In the genomic region with DNA sequence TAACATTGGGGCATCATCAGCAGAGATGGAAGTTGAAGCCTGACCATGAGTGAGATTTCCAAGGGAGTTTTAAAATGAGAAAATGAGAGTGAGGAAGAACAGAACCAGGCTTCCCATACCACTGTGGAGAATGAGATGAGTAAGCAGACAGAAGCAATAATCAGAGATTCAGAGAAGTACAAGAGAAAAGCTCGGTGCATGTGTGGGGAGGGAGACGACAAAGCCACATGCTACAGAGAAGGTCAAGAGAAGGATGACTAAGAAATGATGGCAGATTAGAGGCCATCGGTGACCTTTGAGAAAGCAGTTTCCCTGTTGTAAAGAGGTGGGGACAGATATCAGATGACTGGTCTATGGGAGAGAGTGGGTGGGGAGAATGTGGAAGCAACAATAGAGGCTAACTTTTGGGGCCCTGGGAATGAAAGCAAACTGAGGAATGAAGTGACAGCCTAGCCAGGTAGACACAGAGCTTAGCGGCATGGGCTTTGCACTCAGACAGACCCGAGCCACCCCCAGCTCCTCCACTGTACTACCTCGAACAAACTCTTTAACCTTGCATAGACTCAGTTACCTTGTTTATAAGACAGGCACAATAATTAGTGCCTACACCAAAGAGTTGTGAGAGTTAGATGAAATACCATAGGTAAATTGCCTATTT, we compare ENCODE assay signal across 1 cellular context.
TF ChIP-seq lines count a peak whose summit lies in the region.

No MANE protein-coding gene starts in this region.

TF ChIP-seq in K562, 482 proteins besides CTCF, POLR2A, EP300 and RAD21 (continued from another document and continues in another):
- TF ChIP-seq, protein P1, sequence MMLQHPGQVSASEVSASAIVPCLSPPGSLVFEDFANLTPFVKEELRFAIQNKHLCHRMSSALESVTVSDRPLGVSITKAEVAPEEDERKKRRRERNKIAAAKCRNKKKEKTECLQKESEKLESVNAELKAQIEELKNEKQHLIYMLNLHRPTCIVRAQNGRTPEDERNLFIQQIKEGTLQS (IDR thresholded peaks at IDR 0.05): peak; percentile 93
- TF ChIP-seq, protein P1 (CRISPR knock-in tag; conservative IDR thresholded peaks at IDR 0.05): peak; percentile 75; the same call in 1 of the 2 replicates
- TF ChIP-seq SMARCA5 (IDR thresholded peaks at IDR 0.05) (no peak), RCOR1 (IDR thresholded peaks at IDR 0.05; ENCODE audit: borderline replicate concordance in 1 of 2, low read depth in 2 of 2, low read length in 2 of 2) (peak; percentile 80 to 94; a peak in 3 of 4 replicates), TSC22D4 (tag; IDR thresholded peaks at IDR 0.05) (no peak), TFAM (CRISPR knock-in tag; conservative IDR thresholded peaks at IDR 0.05) (no peak), DNMT1 (IDR thresholded peaks at IDR 0.05) (no peak), RHOXF2B (CRISPR knock-in tag; conservative IDR thresholded peaks at IDR 0.05) (no peak), ZNF347 (CRISPR knock-in tag; IDR thresholded peaks at IDR 0.05; ENCODE audit: low read depth) (no peak), TBP (optimal IDR thresholded peaks at IDR 0.05; ENCODE audit: low read depth, low read length) (peak; percentile 43), ILK (tag; IDR thresholded peaks at IDR 0.05; ENCODE audit: borderline replicate concordance, low read depth) (no peak), PHTF2 (CRISPR knock-in tag; IDR thresholded peaks at IDR 0.05) (no peak), YBX1 (IDR thresholded peaks at IDR 0.05) (no peak), ZBTB7A (IDR thresholded peaks at IDR 0.05; ENCODE audit: borderline replicate concordance, control insufficient read depth, low read depth, low read length) (no peak), ZNF124 (CRISPR knock-in tag; IDR thresholded peaks at IDR 0.05) (no peak), RBM25 (IDR thresholded peaks at IDR 0.05; ENCODE audit: low read depth, low read length, severe bottlenecking) (no peak), ZNF778 (CRISPR knock-in tag; IDR thresholded peaks at IDR 0.05) (no peak), NR1H2 (CRISPR knock-in tag; IDR thresholded peaks at IDR 0.05) (no peak), TGIF2 (CRISPR knock-in tag; IDR thresholded peaks at IDR 0.05) (no peak), CTBP1 (IDR thresholded peaks at IDR 0.05; ENCODE audit: borderline replicate concordance) (peak; percentile 87), ZNF140 (CRISPR knock-in tag; IDR thresholded peaks at IDR 0.05) (no peak), ZSCAN32 (CRISPR knock-in tag; IDR thresholded peaks at IDR 0.05) (no peak), PYGO2 (tag; IDR thresholded peaks at IDR 0.05) (peak; percentile 78), ZNF232 (CRISPR knock-in tag; IDR thresholded peaks at IDR 0.05) (no peak), GTF2E2 (tag; IDR thresholded peaks at IDR 0.05) (no peak), MCM5 (IDR thresholded peaks at IDR 0.05; ENCODE audit: low read depth) (no peak), ZNF561 (CRISPR knock-in tag; conservative IDR thresholded peaks at IDR 0.05) (no peak)
- TF ChIP-seq, protein P2, sequence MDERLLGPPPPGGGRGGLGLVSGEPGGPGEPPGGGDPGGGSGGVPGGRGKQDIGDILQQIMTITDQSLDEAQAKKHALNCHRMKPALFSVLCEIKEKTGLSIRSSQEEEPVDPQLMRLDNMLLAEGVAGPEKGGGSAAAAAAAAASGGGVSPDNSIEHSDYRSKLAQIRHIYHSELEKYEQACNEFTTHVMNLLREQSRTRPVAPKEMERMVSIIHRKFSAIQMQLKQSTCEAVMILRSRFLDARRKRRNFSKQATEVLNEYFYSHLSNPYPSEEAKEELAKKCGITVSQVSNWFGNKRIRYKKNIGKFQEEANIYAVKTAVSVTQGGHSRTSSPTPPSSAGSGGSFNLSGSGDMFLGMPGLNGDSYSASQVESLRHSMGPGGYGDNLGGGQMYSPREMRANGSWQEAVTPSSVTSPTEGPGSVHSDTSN (CRISPR knock-in tag; IDR thresholded peaks at IDR 0.05; ENCODE audit: low read depth): no peak
- TF ChIP-seq, protein P2 (tag; conservative IDR thresholded peaks at IDR 0.05; ENCODE audit: low read depth): peak; percentile 41; the same call in 1 of the 2 replicates
- TF ChIP-seq, protein P3, sequence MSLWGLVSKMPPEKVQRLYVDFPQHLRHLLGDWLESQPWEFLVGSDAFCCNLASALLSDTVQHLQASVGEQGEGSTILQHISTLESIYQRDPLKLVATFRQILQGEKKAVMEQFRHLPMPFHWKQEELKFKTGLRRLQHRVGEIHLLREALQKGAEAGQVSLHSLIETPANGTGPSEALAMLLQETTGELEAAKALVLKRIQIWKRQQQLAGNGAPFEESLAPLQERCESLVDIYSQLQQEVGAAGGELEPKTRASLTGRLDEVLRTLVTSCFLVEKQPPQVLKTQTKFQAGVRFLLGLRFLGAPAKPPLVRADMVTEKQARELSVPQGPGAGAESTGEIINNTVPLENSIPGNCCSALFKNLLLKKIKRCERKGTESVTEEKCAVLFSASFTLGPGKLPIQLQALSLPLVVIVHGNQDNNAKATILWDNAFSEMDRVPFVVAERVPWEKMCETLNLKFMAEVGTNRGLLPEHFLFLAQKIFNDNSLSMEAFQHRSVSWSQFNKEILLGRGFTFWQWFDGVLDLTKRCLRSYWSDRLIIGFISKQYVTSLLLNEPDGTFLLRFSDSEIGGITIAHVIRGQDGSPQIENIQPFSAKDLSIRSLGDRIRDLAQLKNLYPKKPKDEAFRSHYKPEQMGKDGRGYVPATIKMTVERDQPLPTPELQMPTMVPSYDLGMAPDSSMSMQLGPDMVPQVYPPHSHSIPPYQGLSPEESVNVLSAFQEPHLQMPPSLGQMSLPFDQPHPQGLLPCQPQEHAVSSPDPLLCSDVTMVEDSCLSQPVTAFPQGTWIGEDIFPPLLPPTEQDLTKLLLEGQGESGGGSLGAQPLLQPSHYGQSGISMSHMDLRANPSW (CRISPR knock-in tag; IDR thresholded peaks at IDR 0.05): no peak
- TF ChIP-seq, protein P4, sequence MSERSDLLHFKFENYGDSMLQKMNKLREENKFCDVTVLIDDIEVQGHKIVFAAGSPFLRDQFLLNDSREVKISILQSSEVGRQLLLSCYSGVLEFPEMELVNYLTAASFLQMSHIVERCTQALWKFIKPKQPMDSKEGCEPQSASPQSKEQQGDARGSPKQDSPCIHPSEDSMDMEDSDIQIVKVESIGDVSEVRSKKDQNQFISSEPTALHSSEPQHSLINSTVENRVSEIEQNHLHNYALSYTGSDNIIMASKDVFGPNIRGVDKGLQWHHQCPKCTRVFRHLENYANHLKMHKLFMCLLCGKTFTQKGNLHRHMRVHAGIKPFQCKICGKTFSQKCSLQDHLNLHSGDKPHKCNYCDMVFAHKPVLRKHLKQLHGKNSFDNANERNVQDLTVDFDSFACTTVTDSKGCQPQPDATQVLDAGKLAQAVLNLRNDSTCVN (CRISPR knock-in tag; IDR thresholded peaks at IDR 0.05): no peak
- TF ChIP-seq, protein P5, sequence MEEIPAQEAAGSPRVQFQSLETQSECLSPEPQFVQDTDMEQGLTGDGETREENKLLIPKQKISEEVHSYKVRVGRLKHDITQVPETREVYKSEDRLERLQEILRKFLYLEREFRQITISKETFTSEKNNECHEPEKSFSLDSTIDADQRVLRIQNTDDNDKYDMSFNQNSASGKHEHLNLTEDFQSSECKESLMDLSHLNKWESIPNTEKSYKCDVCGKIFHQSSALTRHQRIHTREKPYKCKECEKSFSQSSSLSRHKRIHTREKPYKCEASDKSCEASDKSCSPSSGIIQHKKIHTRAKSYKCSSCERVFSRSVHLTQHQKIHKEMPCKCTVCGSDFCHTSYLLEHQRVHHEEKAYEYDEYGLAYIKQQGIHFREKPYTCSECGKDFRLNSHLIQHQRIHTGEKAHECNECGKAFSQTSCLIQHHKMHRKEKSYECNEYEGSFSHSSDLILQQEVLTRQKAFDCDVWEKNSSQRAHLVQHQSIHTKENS (CRISPR knock-in tag; IDR thresholded peaks at IDR 0.05): no peak
- TF ChIP-seq, protein P6, sequence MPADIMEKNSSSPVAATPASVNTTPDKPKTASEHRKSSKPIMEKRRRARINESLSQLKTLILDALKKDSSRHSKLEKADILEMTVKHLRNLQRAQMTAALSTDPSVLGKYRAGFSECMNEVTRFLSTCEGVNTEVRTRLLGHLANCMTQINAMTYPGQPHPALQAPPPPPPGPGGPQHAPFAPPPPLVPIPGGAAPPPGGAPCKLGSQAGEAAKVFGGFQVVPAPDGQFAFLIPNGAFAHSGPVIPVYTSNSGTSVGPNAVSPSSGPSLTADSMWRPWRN (IDR thresholded peaks at IDR 0.05; ENCODE audit: low read depth): no peak
- TF ChIP-seq, protein P7, sequence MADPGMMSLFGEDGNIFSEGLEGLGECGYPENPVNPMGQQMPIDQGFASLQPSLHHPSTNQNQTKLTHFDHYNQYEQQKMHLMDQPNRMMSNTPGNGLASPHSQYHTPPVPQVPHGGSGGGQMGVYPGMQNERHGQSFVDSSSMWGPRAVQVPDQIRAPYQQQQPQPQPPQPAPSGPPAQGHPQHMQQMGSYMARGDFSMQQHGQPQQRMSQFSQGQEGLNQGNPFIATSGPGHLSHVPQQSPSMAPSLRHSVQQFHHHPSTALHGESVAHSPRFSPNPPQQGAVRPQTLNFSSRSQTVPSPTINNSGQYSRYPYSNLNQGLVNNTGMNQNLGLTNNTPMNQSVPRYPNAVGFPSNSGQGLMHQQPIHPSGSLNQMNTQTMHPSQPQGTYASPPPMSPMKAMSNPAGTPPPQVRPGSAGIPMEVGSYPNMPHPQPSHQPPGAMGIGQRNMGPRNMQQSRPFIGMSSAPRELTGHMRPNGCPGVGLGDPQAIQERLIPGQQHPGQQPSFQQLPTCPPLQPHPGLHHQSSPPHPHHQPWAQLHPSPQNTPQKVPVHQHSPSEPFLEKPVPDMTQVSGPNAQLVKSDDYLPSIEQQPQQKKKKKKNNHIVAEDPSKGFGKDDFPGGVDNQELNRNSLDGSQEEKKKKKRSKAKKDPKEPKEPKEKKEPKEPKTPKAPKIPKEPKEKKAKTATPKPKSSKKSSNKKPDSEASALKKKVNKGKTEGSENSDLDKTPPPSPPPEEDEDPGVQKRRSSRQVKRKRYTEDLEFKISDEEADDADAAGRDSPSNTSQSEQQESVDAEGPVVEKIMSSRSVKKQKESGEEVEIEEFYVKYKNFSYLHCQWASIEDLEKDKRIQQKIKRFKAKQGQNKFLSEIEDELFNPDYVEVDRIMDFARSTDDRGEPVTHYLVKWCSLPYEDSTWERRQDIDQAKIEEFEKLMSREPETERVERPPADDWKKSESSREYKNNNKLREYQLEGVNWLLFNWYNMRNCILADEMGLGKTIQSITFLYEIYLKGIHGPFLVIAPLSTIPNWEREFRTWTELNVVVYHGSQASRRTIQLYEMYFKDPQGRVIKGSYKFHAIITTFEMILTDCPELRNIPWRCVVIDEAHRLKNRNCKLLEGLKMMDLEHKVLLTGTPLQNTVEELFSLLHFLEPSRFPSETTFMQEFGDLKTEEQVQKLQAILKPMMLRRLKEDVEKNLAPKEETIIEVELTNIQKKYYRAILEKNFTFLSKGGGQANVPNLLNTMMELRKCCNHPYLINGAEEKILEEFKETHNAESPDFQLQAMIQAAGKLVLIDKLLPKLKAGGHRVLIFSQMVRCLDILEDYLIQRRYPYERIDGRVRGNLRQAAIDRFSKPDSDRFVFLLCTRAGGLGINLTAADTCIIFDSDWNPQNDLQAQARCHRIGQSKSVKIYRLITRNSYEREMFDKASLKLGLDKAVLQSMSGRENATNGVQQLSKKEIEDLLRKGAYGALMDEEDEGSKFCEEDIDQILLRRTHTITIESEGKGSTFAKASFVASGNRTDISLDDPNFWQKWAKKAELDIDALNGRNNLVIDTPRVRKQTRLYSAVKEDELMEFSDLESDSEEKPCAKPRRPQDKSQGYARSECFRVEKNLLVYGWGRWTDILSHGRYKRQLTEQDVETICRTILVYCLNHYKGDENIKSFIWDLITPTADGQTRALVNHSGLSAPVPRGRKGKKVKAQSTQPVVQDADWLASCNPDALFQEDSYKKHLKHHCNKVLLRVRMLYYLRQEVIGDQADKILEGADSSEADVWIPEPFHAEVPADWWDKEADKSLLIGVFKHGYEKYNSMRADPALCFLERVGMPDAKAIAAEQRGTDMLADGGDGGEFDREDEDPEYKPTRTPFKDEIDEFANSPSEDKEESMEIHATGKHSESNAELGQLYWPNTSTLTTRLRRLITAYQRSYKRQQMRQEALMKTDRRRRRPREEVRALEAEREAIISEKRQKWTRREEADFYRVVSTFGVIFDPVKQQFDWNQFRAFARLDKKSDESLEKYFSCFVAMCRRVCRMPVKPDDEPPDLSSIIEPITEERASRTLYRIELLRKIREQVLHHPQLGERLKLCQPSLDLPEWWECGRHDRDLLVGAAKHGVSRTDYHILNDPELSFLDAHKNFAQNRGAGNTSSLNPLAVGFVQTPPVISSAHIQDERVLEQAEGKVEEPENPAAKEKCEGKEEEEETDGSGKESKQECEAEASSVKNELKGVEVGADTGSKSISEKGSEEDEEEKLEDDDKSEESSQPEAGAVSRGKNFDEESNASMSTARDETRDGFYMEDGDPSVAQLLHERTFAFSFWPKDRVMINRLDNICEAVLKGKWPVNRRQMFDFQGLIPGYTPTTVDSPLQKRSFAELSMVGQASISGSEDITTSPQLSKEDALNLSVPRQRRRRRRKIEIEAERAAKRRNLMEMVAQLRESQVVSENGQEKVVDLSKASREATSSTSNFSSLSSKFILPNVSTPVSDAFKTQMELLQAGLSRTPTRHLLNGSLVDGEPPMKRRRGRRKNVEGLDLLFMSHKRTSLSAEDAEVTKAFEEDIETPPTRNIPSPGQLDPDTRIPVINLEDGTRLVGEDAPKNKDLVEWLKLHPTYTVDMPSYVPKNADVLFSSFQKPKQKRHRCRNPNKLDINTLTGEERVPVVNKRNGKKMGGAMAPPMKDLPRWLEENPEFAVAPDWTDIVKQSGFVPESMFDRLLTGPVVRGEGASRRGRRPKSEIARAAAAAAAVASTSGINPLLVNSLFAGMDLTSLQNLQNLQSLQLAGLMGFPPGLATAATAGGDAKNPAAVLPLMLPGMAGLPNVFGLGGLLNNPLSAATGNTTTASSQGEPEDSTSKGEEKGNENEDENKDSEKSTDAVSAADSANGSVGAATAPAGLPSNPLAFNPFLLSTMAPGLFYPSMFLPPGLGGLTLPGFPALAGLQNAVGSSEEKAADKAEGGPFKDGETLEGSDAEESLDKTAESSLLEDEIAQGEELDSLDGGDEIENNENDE (IDR thresholded peaks at IDR 0.05; ENCODE audit: low read depth, low read length): no peak
- TF ChIP-seq, protein P8, sequence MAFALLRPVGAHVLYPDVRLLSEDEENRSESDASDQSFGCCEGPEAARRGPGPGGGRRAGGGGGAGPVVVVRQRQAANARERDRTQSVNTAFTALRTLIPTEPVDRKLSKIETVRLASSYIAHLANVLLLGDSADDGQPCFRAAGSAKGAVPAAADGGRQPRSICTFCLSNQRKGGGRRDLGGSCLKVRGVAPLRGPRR (CRISPR knock-in tag; IDR thresholded peaks at IDR 0.05): no peak
